ENCODE assay signal across 9 cellular contexts in genomic region chr14:102437997-102438922, GRCh38.
DNase-seq lines count a peak whose midpoint lies in the region; ATAC-seq and TF ChIP-seq lines count a peak whose summit lies in the region.
"Had no signal": no experiment of that assay in that cellular context is flagged by ENCODE, and none has a peak within 500 bp of the region (broad histone marks: within the 10 kb centered on the region; RNA-seq: fewer than 3 reads in every experiment).

No MANE protein-coding gene starts in this region.

- H3K27ac ChIP-seq in fibroblast of lung (ENCODE audit: insufficient read depth, low read length) = no peak overlapping the region

- H3K4me1 Mint-ChIP-seq in activated T-cell treated with anti-CD3 and anti-CD28 coated beads, Interleukin-2, amount 50 U/mL, for 72 hours (ENCODE audit: low read depth) = peaks cover 5% of the 10 kb centered on the region
- peaks cover 0 to 7% (median 2%) of the 10 kb centered on the region in 4 donors for H3K4me1 Mint-ChIP-seq in naive thymus-derived CD8-positive, alpha-beta T cell

- H3K79me2 ChIP-seq in fibroblast of lung (ENCODE audit: control insufficient read depth, insufficient read depth, low read length) = no peaks in the 10 kb centered on the region

- H3K9me3 Mint-ChIP-seq in activated T-cell treated with anti-CD3 and anti-CD28 coated beads, Interleukin-2, amount 50 U/mL, for 72 hours = no peaks in the 10 kb centered on the region
- no peaks in the 10 kb centered on the region for H3K9me3 Mint-ChIP-seq in naive thymus-derived CD8-positive, alpha-beta T cell

- H3K27ac Mint-ChIP-seq in activated T-cell treated with anti-CD3 and anti-CD28 coated beads, Interleukin-2, amount 50 U/mL, for 72 hours = no peak overlapping the region
- no peak overlapping the region for H3K27ac Mint-ChIP-seq in naive thymus-derived CD8-positive, alpha-beta T cell
- H3K27ac Mint-ChIP-seq: activated naive CD8-positive, alpha-beta T cell had no signal

- POLR2A ChIA-PET in naive thymus-derived CD8-positive, alpha-beta T cell (lab: Charles Lee) = no interaction called here

- TF ChIP-seq CTCF in fibroblast of lung (conservative IDR thresholded peaks at IDR 0.05 in 1 of 2, IDR thresholded peaks at IDR 0.05 in 1 of 2; ENCODE audit: low read depth in 1 of 2, low read length in 2 of 2) = peak; percentile 56 to 71

- no peaks in the 10 kb centered on the region for H3K27me3 Mint-ChIP-seq in activated T-cell treated with anti-CD3 and anti-CD28 coated beads, Interleukin-2, amount 50 U/mL, for 72 hours (ENCODE audit: low read depth)
- no peaks in the 10 kb centered on the region for H3K27me3 Mint-ChIP-seq in naive thymus-derived CD8-positive, alpha-beta T cell
- H3K27me3 Mint-ChIP-seq: activated naive CD8-positive, alpha-beta T cell had no signal

- peaks cover 8% of the 10 kb centered on the region for H3K36me3 ChIP-seq in fibroblast of lung (ENCODE audit: control insufficient read depth, insufficient read depth, low read length)

- peak overlapping the region; percentile 61 for H3K4me2 ChIP-seq in fibroblast of lung (ENCODE audit: extremely low read depth, insufficient read depth, low read length)

- H3K36me3 Mint-ChIP-seq in activated T-cell treated with anti-CD3 and anti-CD28 coated beads, Interleukin-2, amount 50 U/mL, for 72 hours (ENCODE audit: insufficient read depth in 2 of 2) = no peaks in the 10 kb centered on the region
- H3K36me3 Mint-ChIP-seq in naive thymus-derived CD8-positive, alpha-beta T cell = peaks cover 0 to 39% (median 14%) of the 10 kb centered on the region in 3 donors

- no peaks in the 10 kb centered on the region for H4K20me1 ChIP-seq in fibroblast of lung (ENCODE audit: control insufficient read depth, extremely low read depth, insufficient read depth, low read length)

- H3K4me1 ChIP-seq in fibroblast of lung (ENCODE audit: control insufficient read depth, extremely low read depth, insufficient read depth, low read length) = peaks cover 2% of the 10 kb centered on the region

- peak overlapping the region; percentile 31 to 43 for H3K4me3 Mint-ChIP-seq in activated T-cell treated with anti-CD3 and anti-CD28 coated beads, Interleukin-2, amount 50 U/mL, for 72 hours
- H3K4me3 Mint-ChIP-seq in naive thymus-derived CD8-positive, alpha-beta T cell = peak overlapping the region in 2 of 10 donors; percentile 45 to 48
- H3K4me3 Mint-ChIP-seq: activated naive CD8-positive, alpha-beta T cell had no signal

- H3K4me3 ChIP-seq in fibroblast of lung (replicated peaks in 1 of 4; ENCODE audit: control extremely low read depth in 1 of 4, insufficient read depth in 1 of 4, low read depth in 3 of 4, low read length in 4 of 4) = peak overlapping the region in 2 of 4 experiments; percentile 42 to 45

- ATAC-seq in activated T-cell treated with anti-CD3 and anti-CD28 coated beads, Interleukin-2, amount 50 U/mL, for 72 hours (replicated peaks in 1 of 2) = peak; percentile 75 to 96
- ATAC-seq in naive thymus-derived CD8-positive, alpha-beta T cell = peak; percentile 59 to 79
- ATAC-seq in HG03097 (IDR thresholded peaks at IDR 0.05; ENCODE audit: low FRiP score, unreplicated experiment) = no peak

- H3K9ac ChIP-seq in fibroblast of lung (ENCODE audit: insufficient read depth, low read length) = no peak overlapping the region

- no peaks in the 10 kb centered on the region for H3K27me3 ChIP-seq in fibroblast of lung (ENCODE audit: control insufficient read depth, insufficient read depth, low read length)

- no peaks in the 10 kb centered on the region for H3K9me3 ChIP-seq in fibroblast of lung (ENCODE audit: control insufficient read depth, insufficient read depth, low read depth, low read length)

- DNase-seq in D341Med (ENCODE audit: low spot score) (peak; percentile 97), HuH-7 (ENCODE audit: low spot score) (peak; percentile 85), OCI-M2 (lab: John Stamatoyannopoulos, UW; ENCODE audit: unreplicated experiment) (peak; percentile 33), fibroblast of lung (ENCODE audit: low read depth in 2 of 2) (peak; percentile 78 to 79)
- peak; percentile 66 to 80 for DNase-seq in activated T-cell treated with anti-CD3 and anti-CD28 coated beads, Interleukin-2, amount 50 U/mL, for 72 hours
- peak; percentile 42 to 69 (median 54) for DNase-seq in naive thymus-derived CD8-positive, alpha-beta T cell
- peak; percentile 34 to 45 for DNase-seq in stimulated activated CD8-positive, alpha-beta memory T cell treated with anti-CD3 and anti-CD28 coated beads, Interleukin-7, amount 100 ng/mL, for 48 hours (ENCODE audit: extremely low read depth in 1 of 2, low read depth in 1 of 2)

- peak overlapping the region; percentile 41 for H2AFZ ChIP-seq in fibroblast of lung (ENCODE audit: low read length)

Comparison
In these comparisons a context has a peak if more than half of its experiments do, and no peak if none do; other contexts are left out.
1. DNase-seq: peak in every context shown above with its lines; median percentile 97 in D341Med; 85 in HuH-7; 78 in fibroblast of lung; 73 in activated T-cell treated with anti-CD3 and anti-CD28 coated beads, Interleukin-2, amount 50 U/mL, for 72 hours; 54 in naive thymus-derived CD8-positive, alpha-beta T cell; 40 in stimulated activated CD8-positive, alpha-beta memory T cell treated with anti-CD3 and anti-CD28 coated beads, Interleukin-7, amount 100 ng/mL, for 48 hours; 33 in OCI-M2.